ENCODE assay signal across 29 cellular contexts in genomic region chr14:50837271-50837670, GRCh38. TPM values are rescaled to one million over a fixed set of nuclear protein-coding genes. Genes with fewer than 3 reads are reported as not detected.
"Had no signal": no experiment of that assay in that cellular context is flagged by ENCODE, and none has a peak within 500 bp of the region (broad histone marks: within the 10 kb centered on the region; RNA-seq: fewer than 3 reads in every experiment).

No MANE protein-coding gene starts in this region.

- H3K9me3 Mint-ChIP-seq: effector memory CD8-positive, alpha-beta T cell; naive thymus-derived CD8-positive, alpha-beta T cell; nephron progenitor cell had no signal

- H3K4me3 ChIP-seq: esophagus squamous epithelium, lower lobe of right lung, ovary, psoas muscle, sigmoid colon, skin epidermis, spleen, suprapubic skin, transverse colon had no signal

- H3K27ac ChIP-seq: esophagus squamous epithelium, lower lobe of right lung, ovary, psoas muscle, sigmoid colon, skin epidermis, spleen, suprapubic skin, transverse colon had no signal

- ATAC-seq: effector memory CD8-positive, alpha-beta T cell; left ventricle myocardium superior; lower lobe of right lung; naive thymus-derived CD8-positive, alpha-beta T cell; psoas muscle; right cardiac atrium; stimulated activated naive CD8-positive, alpha-beta T cell treated with anti-CD3 and anti-CD28 coated beads, Interleukin-15, amount 100 ng/mL, for 72 hours had no signal

- H3K27me3 Mint-ChIP-seq: naive thymus-derived CD8-positive, alpha-beta T cell; stimulated activated naive CD8-positive, alpha-beta T cell treated with anti-CD3 and anti-CD28 coated beads, Interleukin-15, amount 100 ng/mL, for 72 hours had no signal

- H3K4me3 Mint-ChIP-seq: effector memory CD8-positive, alpha-beta T cell; nephron progenitor cell; stimulated activated naive CD8-positive, alpha-beta T cell treated with anti-CD3 and anti-CD28 coated beads, Interleukin-15, amount 100 ng/mL, for 72 hours had no signal

- H3K36me3 ChIP-seq: esophagus squamous epithelium, lower lobe of right lung, ovary, sigmoid colon, spleen, suprapubic skin, transverse colon had no signal

- H3K9me3 ChIP-seq: esophagus squamous epithelium, lower lobe of right lung, ovary, psoas muscle, sigmoid colon, spleen, suprapubic skin, transverse colon had no signal

- H3K27ac Mint-ChIP-seq: nephron progenitor cell; stimulated activated naive CD8-positive, alpha-beta T cell treated with anti-CD3 and anti-CD28 coated beads, Interleukin-15, amount 100 ng/mL, for 72 hours had no signal

- H3K36me3 Mint-ChIP-seq: naive thymus-derived CD8-positive, alpha-beta T cell had no signal

- DNase-seq: cortex of kidney; effector memory CD8-positive, alpha-beta T cell; erythroblast; esophagus squamous epithelium; foreskin melanocyte; glutamatergic neuron; hypothalamus; left ventricle myocardium superior; lower lobe of right lung; naive thymus-derived CD8-positive, alpha-beta T cell; nephron progenitor cell; occipital lobe; ovary; posterior cingulate gyrus; psoas muscle; right cardiac atrium; sigmoid colon; spleen; stimulated activated CD4-positive, alpha-beta T cell treated with anti-CD3 and anti-CD28 coated beads, Interleukin-4, amount 100 ng/mL, for 4 hours; stimulated activated naive CD4-positive, alpha-beta T cell; stimulated activated naive CD8-positive, alpha-beta T cell treated with anti-CD3 and anti-CD28 coated beads, Interleukin-15, amount 100 ng/mL, for 72 hours; transverse colon had no signal

- H3K4me1 ChIP-seq: esophagus squamous epithelium, lower lobe of right lung, psoas muscle, sigmoid colon, suprapubic skin had no signal

- H3K27me3 ChIP-seq: esophagus squamous epithelium, ovary, sigmoid colon, spleen, suprapubic skin, transverse colon had no signal

RNA-seq across cellular contexts. Expression of gene ABHD12B, which starts 34.6 kb away (rescaled TPM):
- total RNA-seq: dermis microvascular lymphatic vessel endothelial cell; left ventricle myocardium superior; lower lobe of right lung; mononuclear cell; naive thymus-derived CD8-positive, alpha-beta T cell; occipital lobe; psoas muscle; renal cortical epithelial cell; right cardiac atrium; sigmoid colon; spleen; ureter had no signal
- polyA plus RNA-seq: keratinocyte; naive thymus-derived CD8-positive, alpha-beta T cell; psoas muscle; right cardiac atrium; spleen had no signal
